ENCODE assay signal across 8 cellular contexts in the genomic region with DNA sequence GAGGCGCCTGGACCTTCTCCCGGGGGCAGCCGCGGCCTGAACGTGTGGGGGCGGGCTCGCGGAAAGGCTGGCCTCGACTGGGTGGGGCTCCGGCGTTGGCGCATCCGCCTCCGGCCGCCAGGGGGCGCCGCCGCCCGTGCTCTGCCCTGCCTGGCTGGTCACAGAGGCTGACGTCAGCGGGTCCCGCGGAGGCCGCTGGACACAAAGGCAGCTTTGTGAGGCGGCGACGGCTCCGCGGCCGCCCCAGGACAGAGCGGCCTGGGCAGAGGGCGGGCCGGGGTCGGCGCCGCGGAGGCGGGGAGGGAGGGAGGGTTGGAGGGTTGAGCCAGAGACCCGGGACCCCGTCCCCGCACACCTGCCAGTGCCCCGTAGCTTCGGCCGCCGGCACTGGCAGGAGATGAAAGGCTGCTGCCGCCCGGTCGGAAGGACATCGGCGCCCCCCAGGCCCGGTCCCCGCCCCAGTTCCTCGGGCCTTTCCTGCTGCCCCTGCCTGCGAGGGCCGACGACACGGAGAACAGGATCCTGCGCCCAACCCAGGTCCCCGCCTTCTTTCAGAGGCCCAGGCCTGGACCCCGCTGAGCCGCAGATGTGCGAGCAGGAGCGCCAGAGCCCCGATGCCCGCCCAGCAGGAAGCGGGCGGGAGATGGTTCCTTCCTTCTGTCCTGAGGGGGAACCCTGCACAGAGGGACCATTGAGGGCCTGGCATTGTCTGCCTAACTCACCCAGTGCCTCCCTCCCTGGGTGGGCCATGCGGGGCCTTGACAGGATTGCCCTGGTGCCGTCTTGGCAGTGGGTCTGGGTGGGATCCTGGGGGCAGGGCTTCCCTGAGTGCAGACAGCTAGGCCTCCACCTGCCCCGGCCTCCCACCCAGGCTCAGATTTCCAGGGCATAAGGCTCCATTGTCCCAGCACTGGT. TPM values are rescaled to one million over a fixed set of nuclear protein-coding genes. Genes with fewer than 3 reads are reported as not detected.
A peak's percentile ranks its signal among the peaks of the same experiment; 100 is the strongest.
DNase-seq lines count a peak whose midpoint lies in the region; ATAC-seq, FAIRE-seq and TF ChIP-seq lines count a peak whose summit lies in the region.

No MANE protein-coding gene starts in this region.

- ATAC-seq in HG02840 (IDR thresholded peaks at IDR 0.05; ENCODE audit: low FRiP score, unreplicated experiment) (peak; percentile 66), activated B cell treated with CpG ODN at 0.5 μM for 24 hours (ENCODE audit: low read depth) (peak; percentile 93)

- H3K79me2 ChIP-seq in keratinocyte (ENCODE audit: control insufficient read depth, insufficient read depth, low read length): no peaks in the 10 kb centered on the region

- POLR2A ChIA-PET in activated B cell treated with CpG ODN at 0.5 μM for 24 hours (lab: Charles Lee): interaction anchor here (0.6 to 2.0 kb wide), 6 partner anchors 14 to 1585 kb away, joined by 3 to 12 read pairs (median 4); partner anchors contain the start of genes GNAI2 and IFRD2

- peak overlapping the region; percentile 50 for H3K27ac Mint-ChIP-seq in activated B cell treated with CpG ODN at 0.5 μM for 24 hours

- DNase-seq in NCI-H2029 (lab: John Stamatoyannopoulos, UW) (peak; percentile 49), NCI-H2029 treated with DMSO at 0.1 percent for 48 hours (lab: John Stamatoyannopoulos, UW) (no peak), NCI-H2171 treated with DMSO at 0.1 percent for 48 hours (lab: John Stamatoyannopoulos, UW) (peak; percentile 53), activated B cell treated with CpG ODN at 0.5 μM for 24 hours (peak; percentile 91), keratinocyte (ENCODE audit: low read depth, low spot score) (no peak)
- DNase-seq in central memory CD4-positive, alpha-beta T cell: peak; percentile 77
- DNase-seq in stimulated activated CD4-positive, alpha-beta T cell treated with anti-CD3 and anti-CD28 coated beads, Interleukin-12 subunit alpha, Interleukin-12 subunit beta, amount 100 ng/mL, for 48 hours (ENCODE audit: low read depth in 2 of 3, low spot score in 1 of 3): peak; percentile 74 to 84 (median 74)

- H3K4me3 ChIP-seq in keratinocyte (ENCODE audit: control insufficient read depth in 2 of 3, extremely low read depth in 1 of 3, insufficient read depth in 2 of 3, low read depth in 1 of 3, low read length in 3 of 3): peak overlapping the region; percentile 39 to 53 (median 51)

- peaks cover 19 to 20% of the 10 kb centered on the region in 2 experiments for H3K36me3 ChIP-seq in keratinocyte (ENCODE audit: control insufficient read depth in 2 of 2, extremely low read depth in 1 of 2, insufficient read depth in 2 of 2, low read length in 2 of 2)

- peak overlapping the region; percentile 73 for H3K4me3 Mint-ChIP-seq in activated B cell treated with CpG ODN at 0.5 μM for 24 hours

- H3K36me3 Mint-ChIP-seq in activated B cell treated with CpG ODN at 0.5 μM for 24 hours (ENCODE audit: low read depth): peaks cover 34% of the 10 kb centered on the region

- H3K27me3 Mint-ChIP-seq in activated B cell treated with CpG ODN at 0.5 μM for 24 hours: no peaks in the 10 kb centered on the region

- intact Hi-C loops in activated B cell treated with CpG ODN at 0.5 μM for 24 hours (cut with micrococcal nuclease): loop anchor here (1.0 kb wide), 6 partner anchors 13 to 66 kb away; partner anchors contain the start of gene IFRD2

- no peak for FAIRE-seq in keratinocyte (lab: Jason Lieb, UNC)

- CTCF ChIA-PET in activated B cell treated with CpG ODN at 0.5 μM for 24 hours (lab: Charles Lee): interaction anchor here (0.6 to 4.4 kb wide), 8 partner anchors 12 to 282 kb away, joined by 3 to 34 read pairs (median 4); partner anchors contain the start of genes HYAL3 and NAA80

- H3K4me1 Mint-ChIP-seq in activated B cell treated with CpG ODN at 0.5 μM for 24 hours: peaks cover 7% of the 10 kb centered on the region

- H3K27ac ChIP-seq in keratinocyte (ENCODE audit: control insufficient read depth, insufficient read depth, low read length): peak overlapping the region; percentile 56

- peak overlapping the region; percentile 6 for H2AFZ ChIP-seq in keratinocyte (ENCODE audit: control insufficient read depth, low read length)

- dilution Hi-C loops in keratinocyte (cut with MboI; ENCODE audit: extremely low pct_ligation_motif_present, low sequenced_read_pairs): no loop called here

- H3K27me3 ChIP-seq in keratinocyte (ENCODE audit: control insufficient read depth, extremely low read depth, insufficient read depth, low read length): no peaks in the 10 kb centered on the region

- no peak for TF ChIP-seq CTCF in activated B cell treated with CpG ODN at 0.5 μM for 24 hours (IDR thresholded peaks at IDR 0.05)
- peak in 2 of 3 experiments; percentile 67 to 92 for TF ChIP-seq CTCF in keratinocyte (optimal IDR thresholded peaks at IDR 0.05 in 1 of 3, IDR thresholded peaks at IDR 0.05 in 1 of 3, conservative IDR thresholded peaks at IDR 0.05 in 1 of 3; ENCODE audit: extremely low read depth in 1 of 3, insufficient read depth in 2 of 3, low read length in 3 of 3)

- H3K9me3 ChIP-seq in keratinocyte (ENCODE audit: control insufficient read depth, low read depth, low read length): no peaks in the 10 kb centered on the region

- no peaks in the 10 kb centered on the region for H3K9me1 ChIP-seq in keratinocyte (ENCODE audit: control insufficient read depth, extremely low read depth, insufficient read depth, low read length)

- peaks cover 27% of the 10 kb centered on the region for H3K4me1 ChIP-seq in keratinocyte (ENCODE audit: control insufficient read depth, extremely low read depth, insufficient read depth, low read length)

- H4K20me1 ChIP-seq in keratinocyte (ENCODE audit: control insufficient read depth, extremely low read depth, insufficient read depth, low read length): no peaks in the 10 kb centered on the region

- peak overlapping the region; percentile 83 for H3K9ac ChIP-seq in keratinocyte (ENCODE audit: control insufficient read depth, extremely low read depth, insufficient read depth, low read length)

- H3K9me3 Mint-ChIP-seq in activated B cell treated with CpG ODN at 0.5 μM for 24 hours: no peaks in the 10 kb centered on the region

- H3K4me2 ChIP-seq in keratinocyte (ENCODE audit: control insufficient read depth, extremely low read depth, insufficient read depth, low read depth, low read length): peak overlapping the region; percentile 71

RNA-seq across cellular contexts. Expression of gene SEMA3B, which starts 8.7 kb away (rescaled TPM):
- total RNA-seq in activated B cell treated with CpG ODN at 0.5 μM for 24 hours: 0.15 TPM in 1 of 2 replicates, not detected in the other
- polyA plus RNA-seq in keratinocyte: 0.33 to 0.81 TPM (median 0.58 TPM) in 3 replicates
- polyA plus RNA-seq in keratinocyte (2011; ENCODE audit: low read depth): 1.2 TPM
- 0.23 and 0.26 TPM in 2 replicates for polyA plus RNA-seq in keratinocyte (2011; cell fraction: cytosol; rRNA removed)
- polyA plus RNA-seq in keratinocyte (2011; cell fraction: nucleus; rRNA removed): 2.5 and 3.3 TPM in 2 replicates
- 0.52 and 0.86 TPM in 2 replicates for polyA plus RNA-seq in keratinocyte (2012; ENCODE audit: low replicate concordance)
- 0.29 to 0.33 TPM (median 0.30 TPM) in 3 replicates for polyA minus RNA-seq in keratinocyte
- 8.8 TPM for polyA minus RNA-seq in keratinocyte (2011; cell fraction: cytosol; rRNA and poly(A)+ RNA removed)
- 2.9 and 3.7 TPM in 2 replicates for polyA minus RNA-seq in keratinocyte (2011; cell fraction: nucleus; rRNA and poly(A)+ RNA removed)

RNA-seq across cellular contexts. Expression of gene LSMEM2, which starts 18.6 kb away (rescaled TPM):
- total RNA-seq in activated B cell treated with CpG ODN at 0.5 μM for 24 hours: not detected in 2 replicates
- not detected in 3 replicates for polyA plus RNA-seq in keratinocyte
- polyA plus RNA-seq in keratinocyte (2011; ENCODE audit: low read depth): not detected
- not detected in 2 replicates for polyA plus RNA-seq in keratinocyte (2011; cell fraction: cytosol; rRNA removed)
- 0.17 TPM in 1 of 2 replicates, not detected in the other for polyA plus RNA-seq in keratinocyte (2011; cell fraction: nucleus; rRNA removed)
- polyA plus RNA-seq in keratinocyte (2012; ENCODE audit: low replicate concordance): not detected in 2 replicates
- not detected in 3 replicates for polyA minus RNA-seq in keratinocyte
- polyA minus RNA-seq in keratinocyte (2011; cell fraction: cytosol; rRNA and poly(A)+ RNA removed): not detected
- not detected in 2 replicates for polyA minus RNA-seq in keratinocyte (2011; cell fraction: nucleus; rRNA and poly(A)+ RNA removed)

RNA-seq across cellular contexts. Expression of gene GNAI2, which starts 24.3 kb away (rescaled TPM):
- 281 and 295 TPM in 2 replicates for total RNA-seq in activated B cell treated with CpG ODN at 0.5 μM for 24 hours
- 268 to 419 TPM (median 341 TPM) in 3 replicates for polyA plus RNA-seq in keratinocyte
- 90.9 TPM for polyA plus RNA-seq in keratinocyte (2011; ENCODE audit: low read depth)
- polyA plus RNA-seq in keratinocyte (2011; cell fraction: cytosol; rRNA removed): 360 and 497 TPM in 2 replicates
- 163 and 215 TPM in 2 replicates for polyA plus RNA-seq in keratinocyte (2011; cell fraction: nucleus; rRNA removed)
- polyA plus RNA-seq in keratinocyte (2012; ENCODE audit: low replicate concordance): 96.9 and 241 TPM in 2 replicates
- polyA minus RNA-seq in keratinocyte: 357 to 545 TPM (median 495 TPM) in 3 replicates
- polyA minus RNA-seq in keratinocyte (2011; cell fraction: cytosol; rRNA and poly(A)+ RNA removed): 236 TPM
- polyA minus RNA-seq in keratinocyte (2011; cell fraction: nucleus; rRNA and poly(A)+ RNA removed): 63.3 and 89.7 TPM in 2 replicates

RNA-seq across cellular contexts. Expression of gene IFRD2, which starts 31.9 kb away (rescaled TPM):
- 92.2 and 105 TPM in 2 replicates for total RNA-seq in activated B cell treated with CpG ODN at 0.5 μM for 24 hours
- 43.1 to 90.4 TPM (median 50.3 TPM) in 3 replicates for polyA plus RNA-seq in keratinocyte
- polyA plus RNA-seq in keratinocyte (2011; ENCODE audit: low read depth): 25.7 TPM
- 48.9 and 70.6 TPM in 2 replicates for polyA plus RNA-seq in keratinocyte (2011; cell fraction: cytosol; rRNA removed)
- polyA plus RNA-seq in keratinocyte (2011; cell fraction: nucleus; rRNA removed): 110 and 122 TPM in 2 replicates
- polyA plus RNA-seq in keratinocyte (2012; ENCODE audit: low replicate concordance): 67.8 and 89.0 TPM in 2 replicates
- 48.6 to 148 TPM (median 53.7 TPM) in 3 replicates for polyA minus RNA-seq in keratinocyte
- polyA minus RNA-seq in keratinocyte (2011; cell fraction: cytosol; rRNA and poly(A)+ RNA removed): 67.9 TPM
- polyA minus RNA-seq in keratinocyte (2011; cell fraction: nucleus; rRNA and poly(A)+ RNA removed): 32.0 and 34.3 TPM in 2 replicates

RNA-seq across cellular contexts. Expression of gene HYAL3, which starts 38.9 kb away (rescaled TPM):
- total RNA-seq in activated B cell treated with CpG ODN at 0.5 μM for 24 hours: 2.0 and 2.5 TPM in 2 replicates
- polyA plus RNA-seq in keratinocyte: 6.6 to 15.6 TPM (median 10.3 TPM) in 3 replicates
- polyA plus RNA-seq in keratinocyte (2011; ENCODE audit: low read depth): 1.3 TPM
- polyA plus RNA-seq in keratinocyte (2011; cell fraction: cytosol; rRNA removed): 8.8 and 15.8 TPM in 2 replicates
- polyA plus RNA-seq in keratinocyte (2011; cell fraction: nucleus; rRNA removed): 14.3 and 18.5 TPM in 2 replicates
- polyA plus RNA-seq in keratinocyte (2012; ENCODE audit: low replicate concordance): 3.2 and 9.2 TPM in 2 replicates
- polyA minus RNA-seq in keratinocyte: 5.2 to 15.4 TPM (median 14.1 TPM) in 3 replicates
- polyA minus RNA-seq in keratinocyte (2011; cell fraction: cytosol; rRNA and poly(A)+ RNA removed): 15.5 TPM
- polyA minus RNA-seq in keratinocyte (2011; cell fraction: nucleus; rRNA and poly(A)+ RNA removed): 7.7 and 8.8 TPM in 2 replicates

Comparison
In these comparisons a context has a peak if more than half of its experiments do, and no peak if none do; other contexts are left out.
1. DNase-seq: peak in NCI-H2029 (single experiment), NCI-H2171 treated with DMSO at 0.1 percent for 48 hours (single experiment), activated B cell treated with CpG ODN at 0.5 μM for 24 hours (single experiment), central memory CD4-positive, alpha-beta T cell (single experiment) and stimulated activated CD4-positive, alpha-beta T cell treated with anti-CD3 and anti-CD28 coated beads, Interleukin-12 subunit alpha, Interleukin-12 subunit beta, amount 100 ng/mL, for 48 hours (3 of 3); none in NCI-H2029 treated with DMSO at 0.1 percent for 48 hours (single experiment) and keratinocyte (single experiment).